1 cellular context compared by ENCODE assay signal in the genomic region with DNA sequence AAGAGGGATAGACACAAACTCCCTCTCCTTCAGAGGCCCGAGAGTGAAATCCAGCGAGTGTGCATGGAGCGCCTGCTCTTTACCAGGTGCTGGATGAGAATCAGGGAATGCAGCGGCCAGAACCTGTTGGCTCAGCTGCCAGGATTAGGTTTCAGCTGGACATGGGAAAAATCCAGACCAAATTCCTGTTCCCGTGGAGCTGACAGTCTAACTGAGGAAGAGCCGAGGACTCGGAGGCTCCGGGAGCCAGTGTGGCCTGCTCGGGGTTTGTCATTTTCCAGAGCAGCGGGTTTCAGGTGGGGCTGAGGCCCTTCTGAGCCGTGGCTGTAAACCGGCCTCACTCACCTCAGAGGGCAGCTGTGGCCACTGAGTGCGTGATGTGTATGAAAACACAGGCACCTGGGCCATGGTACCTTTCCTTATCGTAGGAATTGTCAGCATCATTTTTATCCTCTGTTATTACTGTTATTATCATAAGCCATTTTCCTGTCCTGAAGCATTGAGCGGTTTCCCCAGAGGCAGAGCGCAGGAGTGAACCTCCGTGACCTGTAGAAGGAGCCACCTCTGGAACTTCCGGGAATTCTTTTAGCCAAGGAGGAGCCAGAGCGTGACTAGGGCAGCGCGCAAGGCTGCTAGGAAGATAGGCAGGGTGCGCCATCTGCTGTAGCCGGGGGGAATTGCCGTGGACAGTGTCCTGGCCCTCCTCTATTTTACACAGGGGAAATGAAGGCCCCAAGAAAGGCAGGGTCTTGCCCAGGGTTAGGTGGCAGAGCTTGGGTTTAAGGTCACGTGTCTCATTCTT.
TF ChIP-seq lines count a peak whose summit lies in the region.

No MANE protein-coding gene starts in this region.

TF ChIP-seq in HepG2, 621 proteins besides CTCF, POLR2A, EP300 and RAD21 (continued from another document):
- TF ChIP-seq, protein P1, sequence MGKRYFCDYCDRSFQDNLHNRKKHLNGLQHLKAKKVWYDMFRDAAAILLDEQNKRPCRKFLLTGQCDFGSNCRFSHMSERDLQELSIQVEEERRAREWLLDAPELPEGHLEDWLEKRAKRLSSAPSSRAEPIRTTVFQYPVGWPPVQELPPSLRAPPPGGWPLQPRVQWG (CRISPR knock-in tag; IDR thresholded peaks at IDR 0.05; ENCODE audit: borderline replicate concordance, low read depth): no peak
- TF ChIP-seq, protein P2, sequence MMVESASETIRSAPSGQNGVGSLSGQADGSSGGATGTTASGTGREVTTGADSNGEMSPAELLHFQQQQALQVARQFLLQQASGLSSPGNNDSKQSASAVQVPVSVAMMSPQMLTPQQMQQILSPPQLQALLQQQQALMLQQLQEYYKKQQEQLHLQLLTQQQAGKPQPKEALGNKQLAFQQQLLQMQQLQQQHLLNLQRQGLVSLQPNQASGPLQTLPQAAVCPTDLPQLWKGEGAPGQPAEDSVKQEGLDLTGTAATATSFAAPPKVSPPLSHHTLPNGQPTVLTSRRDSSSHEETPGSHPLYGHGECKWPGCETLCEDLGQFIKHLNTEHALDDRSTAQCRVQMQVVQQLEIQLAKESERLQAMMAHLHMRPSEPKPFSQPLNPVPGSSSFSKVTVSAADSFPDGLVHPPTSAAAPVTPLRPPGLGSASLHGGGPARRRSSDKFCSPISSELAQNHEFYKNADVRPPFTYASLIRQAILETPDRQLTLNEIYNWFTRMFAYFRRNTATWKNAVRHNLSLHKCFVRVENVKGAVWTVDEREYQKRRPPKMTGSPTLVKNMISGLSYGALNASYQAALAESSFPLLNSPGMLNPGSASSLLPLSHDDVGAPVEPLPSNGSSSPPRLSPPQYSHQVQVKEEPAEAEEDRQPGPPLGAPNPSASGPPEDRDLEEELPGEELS (CRISPR knock-in tag; IDR thresholded peaks at IDR 0.05): peak; percentile 75
- TF ChIP-seq, protein P3, sequence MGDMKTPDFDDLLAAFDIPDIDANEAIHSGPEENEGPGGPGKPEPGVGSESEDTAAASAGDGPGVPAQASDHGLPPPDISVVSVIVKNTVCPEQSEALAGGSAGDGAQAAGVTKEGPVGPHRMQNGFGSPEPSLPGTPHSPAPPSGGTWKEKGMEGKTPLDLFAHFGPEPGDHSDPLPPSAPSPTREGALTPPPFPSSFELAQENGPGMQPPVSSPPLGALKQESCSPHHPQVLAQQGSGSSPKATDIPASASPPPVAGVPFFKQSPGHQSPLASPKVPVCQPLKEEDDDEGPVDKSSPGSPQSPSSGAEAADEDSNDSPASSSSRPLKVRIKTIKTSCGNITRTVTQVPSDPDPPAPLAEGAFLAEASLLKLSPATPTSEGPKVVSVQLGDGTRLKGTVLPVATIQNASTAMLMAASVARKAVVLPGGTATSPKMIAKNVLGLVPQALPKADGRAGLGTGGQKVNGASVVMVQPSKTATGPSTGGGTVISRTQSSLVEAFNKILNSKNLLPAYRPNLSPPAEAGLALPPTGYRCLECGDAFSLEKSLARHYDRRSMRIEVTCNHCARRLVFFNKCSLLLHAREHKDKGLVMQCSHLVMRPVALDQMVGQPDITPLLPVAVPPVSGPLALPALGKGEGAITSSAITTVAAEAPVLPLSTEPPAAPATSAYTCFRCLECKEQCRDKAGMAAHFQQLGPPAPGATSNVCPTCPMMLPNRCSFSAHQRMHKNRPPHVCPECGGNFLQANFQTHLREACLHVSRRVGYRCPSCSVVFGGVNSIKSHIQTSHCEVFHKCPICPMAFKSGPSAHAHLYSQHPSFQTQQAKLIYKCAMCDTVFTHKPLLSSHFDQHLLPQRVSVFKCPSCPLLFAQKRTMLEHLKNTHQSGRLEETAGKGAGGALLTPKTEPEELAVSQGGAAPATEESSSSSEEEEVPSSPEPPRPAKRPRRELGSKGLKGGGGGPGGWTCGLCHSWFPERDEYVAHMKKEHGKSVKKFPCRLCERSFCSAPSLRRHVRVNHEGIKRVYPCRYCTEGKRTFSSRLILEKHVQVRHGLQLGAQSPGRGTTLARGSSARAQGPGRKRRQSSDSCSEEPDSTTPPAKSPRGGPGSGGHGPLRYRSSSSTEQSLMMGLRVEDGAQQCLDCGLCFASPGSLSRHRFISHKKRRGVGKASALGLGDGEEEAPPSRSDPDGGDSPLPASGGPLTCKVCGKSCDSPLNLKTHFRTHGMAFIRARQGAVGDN (CRISPR knock-in tag; IDR thresholded peaks at IDR 0.05): peak; percentile 92
- no peak for TF ChIP-seq SNAPC2 (CRISPR knock-in tag; IDR thresholded peaks at IDR 0.05)
- peak; percentile 62; the same call in 1 of the 2 replicates for TF ChIP-seq ZNF484 (CRISPR knock-in tag; IDR thresholded peaks at IDR 0.05; ENCODE audit: borderline replicate concordance, low read depth)
- TF ChIP-seq MYC (CRISPR knock-in tag; IDR thresholded peaks at IDR 0.05; ENCODE audit: borderline replicate concordance): no peak
- TF ChIP-seq REPIN1 (CRISPR knock-in tag; IDR thresholded peaks at IDR 0.05; ENCODE audit: borderline replicate concordance, low read depth): peak; percentile 61; the same call in 1 of the 2 replicates
- TF ChIP-seq ZNF44 (CRISPR knock-in tag; IDR thresholded peaks at IDR 0.05): no peak; the same call in 1 of the 2 replicates
- peak; percentile 9; the same call in 1 of the 2 replicates for TF ChIP-seq ZFP41 (CRISPR knock-in tag; IDR thresholded peaks at IDR 0.05; ENCODE audit: borderline replicate concordance)
- TF ChIP-seq ZNF17 (CRISPR knock-in tag; IDR thresholded peaks at IDR 0.05): no peak
- no peak for TF ChIP-seq NFIB (CRISPR knock-in tag; IDR thresholded peaks at IDR 0.05; ENCODE audit: borderline replicate concordance)
- peak; percentile 30 for TF ChIP-seq ATF7-NPFF (CRISPR knock-in tag; IDR thresholded peaks at IDR 0.05; ENCODE audit: low read depth)
- TF ChIP-seq, protein P4, sequence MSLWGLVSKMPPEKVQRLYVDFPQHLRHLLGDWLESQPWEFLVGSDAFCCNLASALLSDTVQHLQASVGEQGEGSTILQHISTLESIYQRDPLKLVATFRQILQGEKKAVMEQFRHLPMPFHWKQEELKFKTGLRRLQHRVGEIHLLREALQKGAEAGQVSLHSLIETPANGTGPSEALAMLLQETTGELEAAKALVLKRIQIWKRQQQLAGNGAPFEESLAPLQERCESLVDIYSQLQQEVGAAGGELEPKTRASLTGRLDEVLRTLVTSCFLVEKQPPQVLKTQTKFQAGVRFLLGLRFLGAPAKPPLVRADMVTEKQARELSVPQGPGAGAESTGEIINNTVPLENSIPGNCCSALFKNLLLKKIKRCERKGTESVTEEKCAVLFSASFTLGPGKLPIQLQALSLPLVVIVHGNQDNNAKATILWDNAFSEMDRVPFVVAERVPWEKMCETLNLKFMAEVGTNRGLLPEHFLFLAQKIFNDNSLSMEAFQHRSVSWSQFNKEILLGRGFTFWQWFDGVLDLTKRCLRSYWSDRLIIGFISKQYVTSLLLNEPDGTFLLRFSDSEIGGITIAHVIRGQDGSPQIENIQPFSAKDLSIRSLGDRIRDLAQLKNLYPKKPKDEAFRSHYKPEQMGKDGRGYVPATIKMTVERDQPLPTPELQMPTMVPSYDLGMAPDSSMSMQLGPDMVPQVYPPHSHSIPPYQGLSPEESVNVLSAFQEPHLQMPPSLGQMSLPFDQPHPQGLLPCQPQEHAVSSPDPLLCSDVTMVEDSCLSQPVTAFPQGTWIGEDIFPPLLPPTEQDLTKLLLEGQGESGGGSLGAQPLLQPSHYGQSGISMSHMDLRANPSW (CRISPR knock-in tag; IDR thresholded peaks at IDR 0.05; ENCODE audit: borderline replicate concordance): no peak; the same call in 1 of the 2 replicates
- peak; percentile 71; the same call in 1 of the 2 replicates for TF ChIP-seq FOXO1 (CRISPR knock-in tag; IDR thresholded peaks at IDR 0.05)
- TF ChIP-seq ZNF124 (CRISPR knock-in tag; IDR thresholded peaks at IDR 0.05): peak; percentile 67
- TF ChIP-seq HNRNPUL1 (IDR thresholded peaks at IDR 0.05; ENCODE audit: low read depth, low read length): no peak
- peak; percentile 74; the same call in 1 of the 2 replicates for TF ChIP-seq MYNN (CRISPR knock-in tag; IDR thresholded peaks at IDR 0.05; ENCODE audit: low read depth)
- peak; percentile 72 for TF ChIP-seq BHLHE40 (IDR thresholded peaks at IDR 0.05; ENCODE audit: low read length)
- TF ChIP-seq, protein P5, sequence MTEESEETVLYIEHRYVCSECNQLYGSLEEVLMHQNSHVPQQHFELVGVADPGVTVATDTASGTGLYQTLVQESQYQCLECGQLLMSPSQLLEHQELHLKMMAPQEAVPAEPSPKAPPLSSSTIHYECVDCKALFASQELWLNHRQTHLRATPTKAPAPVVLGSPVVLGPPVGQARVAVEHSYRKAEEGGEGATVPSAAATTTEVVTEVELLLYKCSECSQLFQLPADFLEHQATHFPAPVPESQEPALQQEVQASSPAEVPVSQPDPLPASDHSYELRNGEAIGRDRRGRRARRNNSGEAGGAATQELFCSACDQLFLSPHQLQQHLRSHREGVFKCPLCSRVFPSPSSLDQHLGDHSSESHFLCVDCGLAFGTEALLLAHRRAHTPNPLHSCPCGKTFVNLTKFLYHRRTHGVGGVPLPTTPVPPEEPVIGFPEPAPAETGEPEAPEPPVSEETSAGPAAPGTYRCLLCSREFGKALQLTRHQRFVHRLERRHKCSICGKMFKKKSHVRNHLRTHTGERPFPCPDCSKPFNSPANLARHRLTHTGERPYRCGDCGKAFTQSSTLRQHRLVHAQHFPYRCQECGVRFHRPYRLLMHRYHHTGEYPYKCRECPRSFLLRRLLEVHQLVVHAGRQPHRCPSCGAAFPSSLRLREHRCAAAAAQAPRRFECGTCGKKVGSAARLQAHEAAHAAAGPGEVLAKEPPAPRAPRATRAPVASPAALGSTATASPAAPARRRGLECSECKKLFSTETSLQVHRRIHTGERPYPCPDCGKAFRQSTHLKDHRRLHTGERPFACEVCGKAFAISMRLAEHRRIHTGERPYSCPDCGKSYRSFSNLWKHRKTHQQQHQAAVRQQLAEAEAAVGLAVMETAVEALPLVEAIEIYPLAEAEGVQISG (CRISPR knock-in tag; IDR thresholded peaks at IDR 0.05): peak; percentile 79; the same call in 1 of the 2 replicates
- 0 out of 2 replicates have a peak, but pooled peaks have one; percentile 62 for TF ChIP-seq ZNF747 (CRISPR knock-in tag; IDR thresholded peaks at IDR 0.05; ENCODE audit: borderline replicate concordance)
